In genomic region chr2:208363485-208363884, GRCh38 we compare ENCODE assay signal across 1 cellular context.
TF ChIP-seq lines count a peak whose summit lies in the region.

No MANE protein-coding gene starts in this region.

TF ChIP-seq in GM12878, 131 proteins besides CTCF, POLR2A, EP300 and RAD21 (continued from another document):
- TF ChIP-seq, protein P1, sequence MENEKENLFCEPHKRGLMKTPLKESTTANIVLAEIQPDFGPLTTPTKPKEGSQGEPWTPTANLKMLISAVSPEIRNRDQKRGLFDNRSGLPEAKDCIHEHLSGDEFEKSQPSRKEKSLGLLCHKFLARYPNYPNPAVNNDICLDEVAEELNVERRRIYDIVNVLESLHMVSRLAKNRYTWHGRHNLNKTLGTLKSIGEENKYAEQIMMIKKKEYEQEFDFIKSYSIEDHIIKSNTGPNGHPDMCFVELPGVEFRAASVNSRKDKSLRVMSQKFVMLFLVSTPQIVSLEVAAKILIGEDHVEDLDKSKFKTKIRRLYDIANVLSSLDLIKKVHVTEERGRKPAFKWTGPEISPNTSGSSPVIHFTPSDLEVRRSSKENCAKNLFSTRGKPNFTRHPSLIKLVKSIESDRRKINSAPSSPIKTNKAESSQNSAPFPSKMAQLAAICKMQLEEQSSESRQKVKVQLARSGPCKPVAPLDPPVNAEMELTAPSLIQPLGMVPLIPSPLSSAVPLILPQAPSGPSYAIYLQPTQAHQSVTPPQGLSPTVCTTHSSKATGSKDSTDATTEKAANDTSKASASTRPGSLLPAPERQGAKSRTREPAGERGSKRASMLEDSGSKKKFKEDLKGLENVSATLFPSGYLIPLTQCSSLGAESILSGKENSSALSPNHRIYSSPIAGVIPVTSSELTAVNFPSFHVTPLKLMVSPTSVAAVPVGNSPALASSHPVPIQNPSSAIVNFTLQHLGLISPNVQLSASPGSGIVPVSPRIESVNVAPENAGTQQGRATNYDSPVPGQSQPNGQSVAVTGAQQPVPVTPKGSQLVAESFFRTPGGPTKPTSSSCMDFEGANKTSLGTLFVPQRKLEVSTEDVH (IDR thresholded peaks at IDR 0.05; ENCODE audit: low read depth, partially characterized antibody): no peak
- TF ChIP-seq STAT3 (IDR thresholded peaks at IDR 0.05; ENCODE audit: low read depth, low read length) (no peak), MTA2 (IDR thresholded peaks at IDR 0.05; ENCODE audit: low read depth) (peak; percentile 94), IKZF2 (IDR thresholded peaks at IDR 0.05) (peak; percentile 30 to 33; a peak in 1 of 4 replicates), TCF7 (IDR thresholded peaks at IDR 0.05; ENCODE audit: borderline replicate concordance) (no peak), RELB (IDR thresholded peaks at IDR 0.05; ENCODE audit: low read depth) (no peak), RUNX3 (IDR thresholded peaks at IDR 0.05; ENCODE audit: low read length) (peak; percentile 69), TARDBP (IDR thresholded peaks at IDR 0.05; ENCODE audit: borderline replicate concordance) (no peak), NFXL1 (IDR thresholded peaks at IDR 0.05; ENCODE audit: borderline replicate concordance) (no peak), CREM (IDR thresholded peaks at IDR 0.05; ENCODE audit: low read depth) (no peak), JUNB (IDR thresholded peaks at IDR 0.05) (peak; percentile 26; the same call in 1 of the 2 replicates), IRF3 (IDR thresholded peaks at IDR 0.05) (no peak), DPF2 (IDR thresholded peaks at IDR 0.05) (peak; percentile 41; the same call in 1 of the 2 replicates), ZNF207 (IDR thresholded peaks at IDR 0.05; ENCODE audit: borderline replicate concordance) (no peak), FOXM1 (IDR thresholded peaks at IDR 0.05; ENCODE audit: low read depth, low read length) (no peak), MEF2B (IDR thresholded peaks at IDR 0.05; ENCODE audit: partially characterized antibody, poor library complexity, severe bottlenecking) (peak; percentile 34), SREBF2 (IDR thresholded peaks at IDR 0.05; ENCODE audit: low read length) (no peak), CBFB (IDR thresholded peaks at IDR 0.05; ENCODE audit: low read depth) (no peak), ZNF24 (IDR thresholded peaks at IDR 0.05) (peak; percentile 52; the same call in 1 of the 2 replicates), GABPA (IDR thresholded peaks at IDR 0.05; ENCODE audit: low read depth) (no peak), NFYA (IDR thresholded peaks at IDR 0.05; ENCODE audit: borderline replicate concordance, low read depth, low read length) (no peak), ATF7 (IDR thresholded peaks at IDR 0.05; ENCODE audit: low read depth) (peak; percentile 40; the same call in 1 of the 2 replicates), ZBTB11 (CRISPR knock-in tag; IDR thresholded peaks at IDR 0.05) (no peak), GATAD2B (conservative IDR thresholded peaks at IDR 0.05; ENCODE audit: low read depth) (no peak), BCL11A (IDR thresholded peaks at IDR 0.05; ENCODE audit: low read depth, low read length) (peak; percentile 66; the same call in 1 of the 2 replicates)
- TF ChIP-seq, protein P2, sequence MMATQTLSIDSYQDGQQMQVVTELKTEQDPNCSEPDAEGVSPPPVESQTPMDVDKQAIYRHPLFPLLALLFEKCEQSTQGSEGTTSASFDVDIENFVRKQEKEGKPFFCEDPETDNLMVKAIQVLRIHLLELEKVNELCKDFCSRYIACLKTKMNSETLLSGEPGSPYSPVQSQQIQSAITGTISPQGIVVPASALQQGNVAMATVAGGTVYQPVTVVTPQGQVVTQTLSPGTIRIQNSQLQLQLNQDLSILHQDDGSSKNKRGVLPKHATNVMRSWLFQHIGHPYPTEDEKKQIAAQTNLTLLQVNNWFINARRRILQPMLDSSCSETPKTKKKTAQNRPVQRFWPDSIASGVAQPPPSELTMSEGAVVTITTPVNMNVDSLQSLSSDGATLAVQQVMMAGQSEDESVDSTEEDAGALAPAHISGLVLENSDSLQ (IDR thresholded peaks at IDR 0.05): peak; percentile 26; the same call in 1 of the 2 replicates
- TF ChIP-seq, protein P3, sequence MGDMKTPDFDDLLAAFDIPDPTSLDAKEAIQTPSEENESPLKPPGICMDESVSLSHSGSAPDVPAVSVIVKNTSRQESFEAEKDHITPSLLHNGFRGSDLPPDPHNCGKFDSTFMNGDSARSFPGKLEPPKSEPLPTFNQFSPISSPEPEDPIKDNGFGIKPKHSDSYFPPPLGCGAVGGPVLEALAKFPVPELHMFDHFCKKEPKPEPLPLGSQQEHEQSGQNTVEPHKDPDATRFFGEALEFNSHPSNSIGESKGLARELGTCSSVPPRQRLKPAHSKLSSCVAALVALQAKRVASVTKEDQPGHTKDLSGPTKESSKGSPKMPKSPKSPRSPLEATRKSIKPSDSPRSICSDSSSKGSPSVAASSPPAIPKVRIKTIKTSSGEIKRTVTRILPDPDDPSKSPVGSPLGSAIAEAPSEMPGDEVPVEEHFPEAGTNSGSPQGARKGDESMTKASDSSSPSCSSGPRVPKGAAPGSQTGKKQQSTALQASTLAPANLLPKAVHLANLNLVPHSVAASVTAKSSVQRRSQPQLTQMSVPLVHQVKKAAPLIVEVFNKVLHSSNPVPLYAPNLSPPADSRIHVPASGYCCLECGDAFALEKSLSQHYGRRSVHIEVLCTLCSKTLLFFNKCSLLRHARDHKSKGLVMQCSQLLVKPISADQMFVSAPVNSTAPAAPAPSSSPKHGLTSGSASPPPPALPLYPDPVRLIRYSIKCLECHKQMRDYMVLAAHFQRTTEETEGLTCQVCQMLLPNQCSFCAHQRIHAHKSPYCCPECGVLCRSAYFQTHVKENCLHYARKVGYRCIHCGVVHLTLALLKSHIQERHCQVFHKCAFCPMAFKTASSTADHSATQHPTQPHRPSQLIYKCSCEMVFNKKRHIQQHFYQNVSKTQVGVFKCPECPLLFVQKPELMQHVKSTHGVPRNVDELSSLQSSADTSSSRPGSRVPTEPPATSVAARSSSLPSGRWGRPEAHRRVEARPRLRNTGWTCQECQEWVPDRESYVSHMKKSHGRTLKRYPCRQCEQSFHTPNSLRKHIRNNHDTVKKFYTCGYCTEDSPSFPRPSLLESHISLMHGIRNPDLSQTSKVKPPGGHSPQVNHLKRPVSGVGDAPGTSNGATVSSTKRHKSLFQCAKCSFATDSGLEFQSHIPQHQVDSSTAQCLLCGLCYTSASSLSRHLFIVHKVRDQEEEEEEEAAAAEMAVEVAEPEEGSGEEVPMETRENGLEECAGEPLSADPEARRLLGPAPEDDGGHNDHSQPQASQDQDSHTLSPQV (IDR thresholded peaks at IDR 0.05): no peak
- TF ChIP-seq, protein P4, sequence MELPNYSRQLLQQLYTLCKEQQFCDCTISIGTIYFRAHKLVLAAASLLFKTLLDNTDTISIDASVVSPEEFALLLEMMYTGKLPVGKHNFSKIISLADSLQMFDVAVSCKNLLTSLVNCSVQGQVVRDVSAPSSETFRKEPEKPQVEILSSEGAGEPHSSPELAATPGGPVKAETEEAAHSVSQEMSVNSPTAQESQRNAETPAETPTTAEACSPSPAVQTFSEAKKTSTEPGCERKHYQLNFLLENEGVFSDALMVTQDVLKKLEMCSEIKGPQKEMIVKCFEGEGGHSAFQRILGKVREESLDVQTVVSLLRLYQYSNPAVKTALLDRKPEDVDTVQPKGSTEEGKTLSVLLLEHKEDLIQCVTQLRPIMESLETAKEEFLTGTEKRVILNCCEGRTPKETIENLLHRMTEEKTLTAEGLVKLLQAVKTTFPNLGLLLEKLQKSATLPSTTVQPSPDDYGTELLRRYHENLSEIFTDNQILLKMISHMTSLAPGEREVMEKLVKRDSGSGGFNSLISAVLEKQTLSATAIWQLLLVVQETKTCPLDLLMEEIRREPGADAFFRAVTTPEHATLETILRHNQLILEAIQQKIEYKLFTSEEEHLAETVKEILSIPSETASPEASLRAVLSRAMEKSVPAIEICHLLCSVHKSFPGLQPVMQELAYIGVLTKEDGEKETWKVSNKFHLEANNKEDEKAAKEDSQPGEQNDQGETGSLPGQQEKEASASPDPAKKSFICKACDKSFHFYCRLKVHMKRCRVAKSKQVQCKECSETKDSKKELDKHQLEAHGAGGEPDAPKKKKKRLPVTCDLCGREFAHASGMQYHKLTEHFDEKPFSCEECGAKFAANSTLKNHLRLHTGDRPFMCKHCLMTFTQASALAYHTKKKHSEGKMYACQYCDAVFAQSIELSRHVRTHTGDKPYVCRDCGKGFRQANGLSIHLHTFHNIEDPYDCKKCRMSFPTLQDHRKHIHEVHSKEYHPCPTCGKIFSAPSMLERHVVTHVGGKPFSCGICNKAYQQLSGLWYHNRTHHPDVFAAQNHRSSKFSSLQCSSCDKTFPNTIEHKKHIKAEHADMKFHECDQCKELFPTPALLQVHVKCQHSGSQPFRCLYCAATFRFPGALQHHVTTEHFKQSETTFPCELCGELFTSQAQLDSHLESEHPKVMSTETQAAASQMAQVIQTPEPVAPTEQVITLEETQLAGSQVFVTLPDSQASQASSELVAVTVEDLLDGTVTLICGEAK (IDR thresholded peaks at IDR 0.05; ENCODE audit: borderline replicate concordance): no peak
